In the genomic region with DNA sequence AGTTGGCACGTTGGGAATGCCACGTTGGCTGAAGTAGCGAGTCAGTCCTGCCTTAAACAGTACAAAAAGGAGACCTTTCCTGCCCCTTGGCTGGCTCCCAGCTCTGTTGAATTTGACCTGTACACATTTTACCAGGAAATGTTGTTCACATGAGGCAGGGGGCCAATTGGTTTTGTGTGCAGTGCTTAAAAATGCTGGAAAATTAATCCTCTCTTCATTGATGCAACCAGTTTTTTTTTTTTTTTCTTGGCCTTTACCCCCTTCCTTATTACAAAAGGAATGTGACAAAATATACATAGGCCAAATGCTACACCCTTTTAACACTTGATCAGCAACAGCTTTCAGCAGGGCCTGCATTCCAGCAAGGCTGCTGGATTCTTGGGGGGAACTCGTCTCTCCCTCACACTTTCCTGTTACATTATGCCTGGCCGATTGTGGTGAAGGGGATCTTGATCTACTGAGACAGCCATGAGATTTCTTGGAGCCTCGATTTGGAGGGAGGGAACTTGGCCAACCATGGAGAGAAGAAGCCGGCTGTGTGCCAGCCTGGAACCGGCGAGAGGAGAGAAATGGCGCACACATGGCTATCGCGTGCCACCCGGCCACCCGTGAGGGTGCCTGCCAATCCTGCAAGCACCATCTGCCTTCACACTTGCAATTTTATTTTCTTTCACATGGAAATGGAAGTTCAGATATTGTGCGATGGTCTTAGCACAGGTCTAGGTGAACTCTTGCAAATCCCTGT, we compare ENCODE assay signal across 11 cellular contexts.
DNase-seq lines count a peak whose midpoint lies in the region; ATAC-seq, FAIRE-seq and TF ChIP-seq lines count a peak whose summit lies in the region.
"Had no signal": no experiment of that assay in that cellular context is flagged by ENCODE, and none has a peak within 500 bp of the region (broad histone marks: within the 10 kb centered on the region; RNA-seq: fewer than 3 reads in every experiment).

No MANE protein-coding gene starts in this region.

- peaks cover 70% of the 10 kb centered on the region for H3K36me3 ChIP-seq in GM23248 (ENCODE audit: low read depth)
- peaks cover 41 to 94% of the 10 kb centered on the region in 2 experiments for H3K36me3 ChIP-seq in HepG2 (replicated peaks in 1 of 2; ENCODE audit: control insufficient read depth in 1 of 2, insufficient read depth in 2 of 2, low read length in 2 of 2)

- H3K9me3 ChIP-seq in GM23248 (ENCODE audit: low read depth): no peaks in the 10 kb centered on the region
- H3K9me3 ChIP-seq in HepG2 (ENCODE audit: low read length): no peaks in the 10 kb centered on the region

- WGBS in GM23248 (ENCODE audit: low coverage in 1 of 2, low lambda C conversion rate in 2 of 2, missing lambda C conversion rate in 2 of 2), 2 experiments: 38 to 43% methylated on average over 15 of the region's 15 CpGs
- WGBS in HepG2 (ENCODE audit: low lambda C conversion rate): 87% methylated on average over 15 of the region's 15 CpGs

- H3K27ac ChIP-seq in GM23248: peak overlapping the region; percentile 47
- peak overlapping the region; percentile 37 for H3K27ac ChIP-seq in HepG2 (ENCODE audit: extremely low read length, insufficient read depth, low read length)
- H3K27ac ChIP-seq: HL-60 had no signal

- H3K27me3 ChIP-seq in GM23248 (replicated peaks; ENCODE audit: insufficient read depth): no peaks in the 10 kb centered on the region
- no peaks in the 10 kb centered on the region for H3K27me3 ChIP-seq in HepG2 (ENCODE audit: control insufficient read depth in 1 of 2, insufficient read depth in 2 of 2, low read length in 2 of 2)

- peak overlapping the region; percentile 34; the same call in 1 of the 2 replicates for H2AFZ ChIP-seq in GM23248
- no peak overlapping the region for H2AFZ ChIP-seq in HepG2 (ENCODE audit: low read length)

- DNase-seq in GM23248: peak; percentile 45
- DNase-seq in cardiac fibroblast (ENCODE audit: low read depth in 2 of 2): peak; percentile 29 to 95
- DNase-seq in HepG2 (ENCODE audit: low spot score): no peak
- peak; percentile 31 for DNase-seq in smooth muscle cell of the brain vasculature (ENCODE audit: low read depth, low spot score)
- no peak for DNase-seq in stimulated activated naive B cell treated with anti-CD40 and anti-IgM and Interleukin-4, amounts not matched to agents 10 μg/mL and 1 μg/mL and 100 μg/mL, for 72 hours
- DNase-seq in NCI-H69 (lab: John Stamatoyannopoulos, UW): no peak
- DNase-seq: activated gamma-delta T cell treated with Interleukin-2 at 50 U/mL for 16 hours, T-helper 2 cell had no signal

- TF ChIP-seq EP300 in HepG2 (IDR thresholded peaks at IDR 0.05; ENCODE audit: low read depth in 2 of 2, low read length in 2 of 2) (no peak), HepG2 (CRISPR knock-in tag; IDR thresholded peaks at IDR 0.05; ENCODE audit: borderline replicate concordance) (no peak)

- H3K9ac ChIP-seq in GM23248 (peak overlapping the region; percentile 59), HepG2 (ENCODE audit: insufficient read depth, low read depth, low read length) (no peak overlapping the region)

- peaks cover 19 to 28% of the 10 kb centered on the region in 2 donors for H3K36me3 Mint-ChIP-seq in stimulated activated naive B cell treated with anti-CD40 and anti-IgM and Interleukin-4, amounts not matched to agents 10 μg/mL and 1 μg/mL and 100 μg/mL, for 72 hours

- no peak for TF ChIP-seq RAD21 in HepG2 (CRISPR knock-in tag; IDR thresholded peaks at IDR 0.05)

- FAIRE-seq in HepG2 (lab: Jason Lieb, UNC): no peak

- TF ChIP-seq POLR2A in HepG2 (IDR thresholded peaks at IDR 0.05; ENCODE audit: insufficient read depth in 1 of 2, low read depth in 2 of 2, low read length in 2 of 2): no peak

- BruUV-seq in HepG2 (replicated peaks; lab: Mats Ljungman, UMichigan): no TSS peak

- H3F3A ChIP-seq in GM23248 (ENCODE audit: insufficient read depth): peaks cover 15% of the 10 kb centered on the region; the same call in 1 of the 2 replicates

- H3K79me2 ChIP-seq in GM23248 (ENCODE audit: insufficient read depth) (peaks cover 40% of the 10 kb centered on the region), HepG2 (ENCODE audit: insufficient read depth, low read length) (no peaks in the 10 kb centered on the region)

- H3K9me3 Mint-ChIP-seq in stimulated activated naive B cell treated with anti-CD40 and anti-IgM and Interleukin-4, amounts not matched to agents 10 μg/mL and 1 μg/mL and 100 μg/mL, for 72 hours: no peaks in the 10 kb centered on the region

- H3K27ac Mint-ChIP-seq in stimulated activated naive B cell treated with anti-CD40 and anti-IgM and Interleukin-4, amounts not matched to agents 10 μg/mL and 1 μg/mL and 100 μg/mL, for 72 hours: no peak overlapping the region

- H3K4me1 Mint-ChIP-seq in stimulated activated naive B cell treated with anti-CD40 and anti-IgM and Interleukin-4, amounts not matched to agents 10 μg/mL and 1 μg/mL and 100 μg/mL, for 72 hours: peaks cover 34 to 49% of the 10 kb centered on the region in 2 donors

- no peak overlapping the region for H3K4me3 ChIP-seq in GM23248
- H3K4me3 ChIP-seq in cardiac fibroblast (replicated peaks in 1 of 2; ENCODE audit: low read depth in 2 of 2, low read length in 2 of 2): no peak overlapping the region
- no peak overlapping the region for H3K4me3 ChIP-seq in HepG2 (replicated peaks in 1 of 3; ENCODE audit: insufficient read depth in 1 of 3, low read depth in 2 of 3, low read length in 3 of 3)

- H3K27me3 Mint-ChIP-seq in stimulated activated naive B cell treated with anti-CD40 and anti-IgM and Interleukin-4, amounts not matched to agents 10 μg/mL and 1 μg/mL and 100 μg/mL, for 72 hours: no peaks in the 10 kb centered on the region

- H3K9me2 ChIP-seq in GM23248 (ENCODE audit: insufficient read depth): no peaks in the 10 kb centered on the region

- POLR2A ChIA-PET in HepG2 (lab: Yijun Ruan, JAX): no interaction called here

- no peak overlapping the region for H3K4me3 Mint-ChIP-seq in stimulated activated naive B cell treated with anti-CD40 and anti-IgM and Interleukin-4, amounts not matched to agents 10 μg/mL and 1 μg/mL and 100 μg/mL, for 72 hours

- ATAC-seq in HepG2 (no peak), GM18909 (IDR thresholded peaks at IDR 0.05; ENCODE audit: poor library complexity, unreplicated experiment) (no peak), GM21423 (IDR thresholded peaks at IDR 0.05; ENCODE audit: unreplicated experiment) (no peak)
- no peak for ATAC-seq in stimulated activated naive B cell treated with anti-CD40 and anti-IgM and Interleukin-4, amounts not matched to agents 10 μg/mL and 1 μg/mL and 100 μg/mL, for 72 hours (replicated peaks)

- H3K4me2 ChIP-seq in GM23248 (ENCODE audit: unreplicated experiment): no peak overlapping the region
- no peak overlapping the region for H3K4me2 ChIP-seq in HepG2 (ENCODE audit: low read depth, low read length)

- CTCF ChIA-PET in HepG2 (lab: Yijun Ruan, JAX; ENCODE audit: low intra/inter-chr PET ratio, low total read pairs): no interaction called here

- H4K20me1 ChIP-seq in GM23248 (ENCODE audit: insufficient read depth) (no peaks in the 10 kb centered on the region), HepG2 (ENCODE audit: insufficient read depth, low read length) (no peaks in the 10 kb centered on the region)

- in situ Hi-C loops in GM23248 (cut with MboI) (no loop called here), HepG2 (cut with HindIII; ENCODE audit: extremely low pct_ligation_motif_present, low pct_unique_long_range_greater_than_20kb) (no loop called here)

- intact Hi-C loops in HepG2 (cut with micrococcal nuclease; ENCODE audit: unreplicated experiment): no loop called here

- TF ChIP-seq CTCF in cardiac fibroblast (IDR thresholded peaks at IDR 0.05; ENCODE audit: low read depth, low read length) (no peak), HepG2 (CRISPR knock-in tag; IDR thresholded peaks at IDR 0.05) (no peak)

- H3K4me1 ChIP-seq in GM23248 (ENCODE audit: insufficient read depth) (peaks cover 16% of the 10 kb centered on the region), HepG2 (ENCODE audit: insufficient read depth, low read length) (peaks cover 18% of the 10 kb centered on the region; the same call in 1 of the 2 replicates)

TF ChIP-seq in HepG2, 621 proteins besides CTCF, POLR2A, EP300 and RAD21:
- TF ChIP-seq, protein P1, sequence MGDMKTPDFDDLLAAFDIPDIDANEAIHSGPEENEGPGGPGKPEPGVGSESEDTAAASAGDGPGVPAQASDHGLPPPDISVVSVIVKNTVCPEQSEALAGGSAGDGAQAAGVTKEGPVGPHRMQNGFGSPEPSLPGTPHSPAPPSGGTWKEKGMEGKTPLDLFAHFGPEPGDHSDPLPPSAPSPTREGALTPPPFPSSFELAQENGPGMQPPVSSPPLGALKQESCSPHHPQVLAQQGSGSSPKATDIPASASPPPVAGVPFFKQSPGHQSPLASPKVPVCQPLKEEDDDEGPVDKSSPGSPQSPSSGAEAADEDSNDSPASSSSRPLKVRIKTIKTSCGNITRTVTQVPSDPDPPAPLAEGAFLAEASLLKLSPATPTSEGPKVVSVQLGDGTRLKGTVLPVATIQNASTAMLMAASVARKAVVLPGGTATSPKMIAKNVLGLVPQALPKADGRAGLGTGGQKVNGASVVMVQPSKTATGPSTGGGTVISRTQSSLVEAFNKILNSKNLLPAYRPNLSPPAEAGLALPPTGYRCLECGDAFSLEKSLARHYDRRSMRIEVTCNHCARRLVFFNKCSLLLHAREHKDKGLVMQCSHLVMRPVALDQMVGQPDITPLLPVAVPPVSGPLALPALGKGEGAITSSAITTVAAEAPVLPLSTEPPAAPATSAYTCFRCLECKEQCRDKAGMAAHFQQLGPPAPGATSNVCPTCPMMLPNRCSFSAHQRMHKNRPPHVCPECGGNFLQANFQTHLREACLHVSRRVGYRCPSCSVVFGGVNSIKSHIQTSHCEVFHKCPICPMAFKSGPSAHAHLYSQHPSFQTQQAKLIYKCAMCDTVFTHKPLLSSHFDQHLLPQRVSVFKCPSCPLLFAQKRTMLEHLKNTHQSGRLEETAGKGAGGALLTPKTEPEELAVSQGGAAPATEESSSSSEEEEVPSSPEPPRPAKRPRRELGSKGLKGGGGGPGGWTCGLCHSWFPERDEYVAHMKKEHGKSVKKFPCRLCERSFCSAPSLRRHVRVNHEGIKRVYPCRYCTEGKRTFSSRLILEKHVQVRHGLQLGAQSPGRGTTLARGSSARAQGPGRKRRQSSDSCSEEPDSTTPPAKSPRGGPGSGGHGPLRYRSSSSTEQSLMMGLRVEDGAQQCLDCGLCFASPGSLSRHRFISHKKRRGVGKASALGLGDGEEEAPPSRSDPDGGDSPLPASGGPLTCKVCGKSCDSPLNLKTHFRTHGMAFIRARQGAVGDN (CRISPR knock-in tag; IDR thresholded peaks at IDR 0.05): peak; percentile 22; the same call in 1 of the 2 replicates
- TF ChIP-seq GLI4 (CRISPR knock-in tag; IDR thresholded peaks at IDR 0.05; ENCODE audit: borderline replicate concordance): no peak

Comparison
In these comparisons a context has a peak if more than half of its experiments do, and no peak if none do; other contexts are left out.
1. DNase-seq: peak in GM23248 (single experiment), cardiac fibroblast (2 of 2) and smooth muscle cell of the brain vasculature (single experiment); none in HepG2 (single experiment), stimulated activated naive B cell treated with anti-CD40 and anti-IgM and Interleukin-4, amounts not matched to agents 10 μg/mL and 1 μg/mL and 100 μg/mL, for 72 hours (single experiment) and NCI-H69 (single experiment).